Comparison of ENCODE assay signal across 12 cellular contexts in genomic region chr10:116470768-116471415, GRCh38. TPM values are rescaled to one million over a fixed set of nuclear protein-coding genes. Genes with fewer than 3 reads are reported as not detected.
A peak's percentile ranks its signal among the peaks of the same experiment; 100 is the strongest.
DNase-seq lines count a peak whose midpoint lies in the region; FAIRE-seq and TF ChIP-seq lines count a peak whose summit lies in the region.
"Had no signal": no experiment of that assay in that cellular context is flagged by ENCODE, and none has a peak within 500 bp of the region (broad histone marks: within the 10 kb centered on the region; RNA-seq: fewer than 3 reads in every experiment).

No MANE protein-coding gene starts in this region.

- H3K4me1 Mint-ChIP-seq in chondrocyte (ENCODE audit: low read depth), result peaks cover 3% of the 10 kb centered on the region

- FAIRE-seq in small intestine (lab: Jason Lieb, UNC), result no peak

- H3K4me3 Mint-ChIP-seq in chondrocyte (ENCODE audit: unreplicated experiment), result no peak overlapping the region

- H3K9me3 Mint-ChIP-seq in chondrocyte (ENCODE audit: low read depth), result no peaks in the 10 kb centered on the region

- H3K36me3 Mint-ChIP-seq in chondrocyte (ENCODE audit: low read depth), result no peaks in the 10 kb centered on the region

- peak; percentile 58 for TF ChIP-seq CTCF in NB4 (IDR thresholded peaks at IDR 0.05; ENCODE audit: low read depth, low read length)
- peak; percentile 59 for TF ChIP-seq CTCF in chondrocyte (IDR thresholded peaks at IDR 0.05)

- H3K9me3 ChIP-seq in small intestine (ENCODE audit: control insufficient read depth, low read depth), result no peaks in the 10 kb centered on the region
- H3K9me3 ChIP-seq: BLaER1 treated with 17β-estradiol and CSF1 and Interleukin-3, amounts not matched to agents 10 nM and 100 nM had no signal

- H3K4me3 ChIP-seq in NB4 (ENCODE audit: low read depth, low read length) (no peak overlapping the region), small intestine (ENCODE audit: low read depth in 1 of 2, low read length in 2 of 2) (no peak overlapping the region)
- H3K4me3 ChIP-seq: BLaER1 treated with 17β-estradiol and CSF1 and Interleukin-3, amounts not matched to agents 10 nM and 100 nM had no signal

- no peak overlapping the region for H3K27ac Mint-ChIP-seq in chondrocyte (ENCODE audit: unreplicated experiment)

- no peak for TF ChIP-seq POLR2A in NB4 (IDR thresholded peaks at IDR 0.05; ENCODE audit: extremely low read depth, insufficient read length)

- WGBS in small intestine, 3 donors, result 37 to 66% (median 45%) methylated on average over 6 of the region's 6 CpGs

- H3K27ac ChIP-seq in small intestine (ENCODE audit: low read depth in 1 of 2, low read length in 1 of 2), result no peak overlapping the region
- H3K27ac ChIP-seq: BLaER1 treated with 17β-estradiol and CSF1 and Interleukin-3, amounts not matched to agents 10 nM and 100 nM had no signal

- H3K4me1 ChIP-seq in small intestine (ENCODE audit: control insufficient read depth in 2 of 2, insufficient read depth in 1 of 2, low read depth in 1 of 2, low read length in 1 of 2), result no peaks in the 10 kb centered on the region

- DNase-seq in NCI-H510A treated with DMSO at 0.1 percent for 48 hours (lab: John Stamatoyannopoulos, UW) (peak; percentile 19), NCI-H510A (lab: John Stamatoyannopoulos, UW) (no peak), NB4 (ENCODE audit: low read depth) (peak; percentile 41), chondrocyte (ENCODE audit: low spot score) (no peak), small intestine (peak; percentile 39), Ammon's horn (ENCODE audit: low spot score) (no peak), DMS153 treated with DMSO at 0.1 percent for 48 hours (lab: John Stamatoyannopoulos, UW; ENCODE audit: unreplicated experiment) (no peak), SIG-M5 (lab: John Stamatoyannopoulos, UW) (no peak)
- DNase-seq: central memory CD4-positive, alpha-beta T cell; midbrain had no signal

- H3K27me3 Mint-ChIP-seq in chondrocyte (ENCODE audit: low read depth), result no peaks in the 10 kb centered on the region

- no peaks in the 10 kb centered on the region for H3K36me3 ChIP-seq in small intestine (ENCODE audit: control insufficient read depth in 2 of 2, insufficient read depth in 2 of 2, low read length in 2 of 2)
- H3K36me3 ChIP-seq: BLaER1 treated with 17β-estradiol and CSF1 and Interleukin-3, amounts not matched to agents 10 nM and 100 nM had no signal

- no peaks in the 10 kb centered on the region for H3K27me3 ChIP-seq in small intestine (ENCODE audit: control insufficient read depth in 2 of 2, insufficient read depth in 2 of 2, low read length in 2 of 2)
- H3K27me3 ChIP-seq: BLaER1 treated with 17β-estradiol and CSF1 and Interleukin-3, amounts not matched to agents 10 nM and 100 nM had no signal

RNA-seq across cellular contexts. Expression of gene PNLIPRP3, which starts 43.2 kb away (rescaled TPM):
- not detected in 3 replicates for total RNA-seq in chondrocyte
- polyA plus RNA-seq in small intestine, result under 1 TPM in 1 of 3 donors, not detected in 2; 0.12 TPM
- total RNA-seq: T-helper 1 cell treated with Interleukin-12 subunit alpha and Interleukin-12 subunit beta and Interleukin-4 antibody, amounts not matched to agents 30 ng/mL and 1 ng/mL, for 36 hours had no signal

Comparison
In these comparisons a context has a peak if more than half of its experiments do, and no peak if none do; other contexts are left out.
1. DNase-seq: peak in NCI-H510A treated with DMSO at 0.1 percent for 48 hours (single experiment), NB4 (single experiment) and small intestine (single experiment); none in NCI-H510A (single experiment), chondrocyte (single experiment), Ammon's horn (single experiment), DMS153 treated with DMSO at 0.1 percent for 48 hours (single experiment) and SIG-M5 (single experiment).